Comparison of ENCODE assay signal across 8 cellular contexts in genomic region chr4:153151535-153152452, GRCh38. TPM values are rescaled to one million over a fixed set of nuclear protein-coding genes. Genes with fewer than 3 reads are reported as not detected.
DNase-seq lines count a peak whose midpoint lies in the region; ATAC-seq and TF ChIP-seq lines count a peak whose summit lies in the region.

No MANE protein-coding gene starts in this region.

- H3F3A ChIP-seq in smooth muscle cell (ENCODE audit: low read depth): peaks cover 3% of the 10 kb centered on the region

- DNase-seq in COR-L47 (lab: John Stamatoyannopoulos, UW) (peak; percentile 94), NCI-H446 treated with DMSO at 0.1 percent for 48 hours (lab: John Stamatoyannopoulos, UW) (peak; percentile 37), amniotic epithelial cell (ENCODE audit: low read depth) (peak; percentile 66), smooth muscle cell (lab: John Stamatoyannopoulos, UW; ENCODE audit: unreplicated experiment) (peak; percentile 18)

- H3K4me1 ChIP-seq in smooth muscle cell (ENCODE audit: low read depth): peaks cover 11% of the 10 kb centered on the region

- no peaks in the 10 kb centered on the region for H3K36me3 ChIP-seq in smooth muscle cell (ENCODE audit: low read depth)

- no peaks in the 10 kb centered on the region for H4K20me1 ChIP-seq in smooth muscle cell (ENCODE audit: low read depth)

- no peak overlapping the region for H3K9ac ChIP-seq in smooth muscle cell (ENCODE audit: low read depth)

- no peaks in the 10 kb centered on the region for H3K79me2 ChIP-seq in smooth muscle cell (ENCODE audit: low read depth)

- no peak for TF ChIP-seq CTCF in smooth muscle cell (IDR thresholded peaks at IDR 0.05; ENCODE audit: borderline replicate concordance, insufficient read depth, poor library complexity, severe bottlenecking)

- H2AFZ ChIP-seq in smooth muscle cell (ENCODE audit: low read depth): no peak overlapping the region

- ATAC-seq in HG02759 (IDR thresholded peaks at IDR 0.05; ENCODE audit: unreplicated experiment) (peak; percentile 33), HG03045 (IDR thresholded peaks at IDR 0.05; ENCODE audit: unreplicated experiment) (no peak), HG03442 (IDR thresholded peaks at IDR 0.05; ENCODE audit: unreplicated experiment) (no peak)

- WGBS in smooth muscle cell (ENCODE audit: low lambda C conversion rate): 17% methylated on average over 31 of the region's 31 CpGs

- H3K9me3 ChIP-seq in iPS-18c (ENCODE audit: control insufficient read depth, insufficient read depth, low read length) (no peaks in the 10 kb centered on the region), smooth muscle cell (replicated peaks; ENCODE audit: low read depth) (no peaks in the 10 kb centered on the region)

- no peak overlapping the region for H3K27ac ChIP-seq in smooth muscle cell (ENCODE audit: low read depth)

- H3K4me3 ChIP-seq in iPS-18c (ENCODE audit: insufficient read depth, low read depth, low read length) (peak overlapping the region; percentile 58; the same call in 1 of the 2 replicates), smooth muscle cell (peak overlapping the region; percentile 60)

- H3K27me3 ChIP-seq in smooth muscle cell (ENCODE audit: low read depth): no peaks in the 10 kb centered on the region

- peak overlapping the region; percentile 93 for H3K4me2 ChIP-seq in smooth muscle cell

RNA-seq across cellular contexts. Expression of gene TRIM2, which starts 52.4 kb away (rescaled TPM):
- total RNA-seq in smooth muscle cell: 29.4 and 33.4 TPM in 2 replicates
- polyA plus RNA-seq in smooth muscle cell: 8.0 and 9.1 TPM in 2 replicates

Comparison
In these comparisons a context has a peak if more than half of its experiments do, and no peak if none do; other contexts are left out.
1. DNase-seq: peak in every context shown above with its lines; median percentile 94 in COR-L47; 66 in amniotic epithelial cell; 37 in NCI-H446 treated with DMSO at 0.1 percent for 48 hours; 18 in smooth muscle cell.